ENCODE assay signal across 15 cellular contexts in the genomic region with DNA sequence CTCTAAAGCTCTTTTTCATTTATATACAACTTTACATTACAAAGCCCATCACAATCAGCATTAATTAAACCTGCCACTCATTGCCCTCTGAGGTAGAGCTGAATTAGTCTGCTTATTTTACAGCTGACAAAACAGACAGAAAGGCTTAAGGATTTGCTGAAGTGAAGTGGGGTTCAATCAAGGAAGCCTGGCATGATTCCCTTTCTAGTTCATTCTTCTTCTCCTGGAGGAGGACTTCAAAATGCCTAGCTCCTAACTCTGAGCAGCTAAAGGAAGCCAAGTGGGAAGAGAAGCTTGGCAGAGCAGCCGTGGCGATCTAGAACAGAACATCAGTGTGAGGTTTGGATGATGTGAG.
"Had no signal": no experiment of that assay in that cellular context is flagged by ENCODE, and none has a peak within 500 bp of the region (broad histone marks: within the 10 kb centered on the region; RNA-seq: fewer than 3 reads in every experiment).

No MANE protein-coding gene starts in this region.

- DNase-seq: activated B cell treated with CpG ODN at 0.5 μM for 24 hours; activated CD4-positive, alpha-beta memory T cell treated with anti-CD3 and anti-CD28 coated beads for 36 hours; activated CD4-positive, alpha-beta T cell treated with anti-CD3 and anti-CD28 coated beads for 4 hours; activated CD8-positive, alpha-beta memory T cell treated with anti-CD3 and anti-CD28 coated beads, Interleukin-2, amount 10 ng/mL, durations not matched to agents 7 days and 5 days; activated naive CD4-positive, alpha-beta T cell treated with Interleukin-2 at 50 U/mL for 16 hours; effector CD4-positive, alpha-beta T cell; immature natural killer cell; left ventricle myocardium superior; naive thymus-derived CD8-positive, alpha-beta T cell; stimulated activated CD4-positive, alpha-beta T cell treated with anti-CD3 and anti-CD28 coated beads, Interleukin-12 subunit alpha, Interleukin-12 subunit beta, amount 100 ng/mL, for 4 hours; stimulated activated CD4-positive, alpha-beta T cell treated with anti-CD3 and anti-CD28 coated beads, Interleukin-1b, Interleukin-23, amount 100 ng/mL, for 48 hours; stimulated activated naive CD8-positive, alpha-beta T cell treated with anti-CD3 and anti-CD28 coated beads, Interleukin-15, Interleukin-2, amounts not matched to agents 100 U/mL and 50 U/mL, for 24 hours; trophoblast cell had no signal

- ATAC-seq: activated CD8-positive, alpha-beta memory T cell treated with anti-CD3 and anti-CD28 coated beads, Interleukin-2, amount 10 ng/mL, durations not matched to agents 7 days and 5 days; activated T-helper 17 cell treated with anti-CD3 and anti-CD28 coated beads, Interleukin-2, amount 50 U/mL, for 72 hours; esophagus mucosa; left ventricle myocardium superior; naive thymus-derived CD8-positive, alpha-beta T cell; stimulated activated naive CD8-positive, alpha-beta T cell treated with anti-CD3 and anti-CD28 coated beads, Interleukin-15, Interleukin-2, amounts not matched to agents 100 U/mL and 50 U/mL, for 24 hours had no signal
